Comparison of ENCODE assay signal across 2 cellular contexts in genomic region chr19:33216198-33216830, GRCh38.
A peak's percentile ranks its signal among the peaks of the same experiment; 100 is the strongest.
TF ChIP-seq lines count a peak whose summit lies in the region.

No MANE protein-coding gene starts in this region.

TF ChIP-seq in HepG2, 621 proteins besides CTCF, POLR2A, EP300 and RAD21 (continues in another document):
- TF ChIP-seq HNF4G (IDR thresholded peaks at IDR 0.05; ENCODE audit: borderline replicate concordance, low read depth, low read length) (0 out of 2 replicates have a peak, but pooled peaks have one; percentile 18), HNF4G (CRISPR knock-in tag; IDR thresholded peaks at IDR 0.05; ENCODE audit: borderline replicate concordance, low read depth) (no peak), HMGXB4 (CRISPR knock-in tag; IDR thresholded peaks at IDR 0.05; ENCODE audit: borderline replicate concordance in 1 of 2, low read depth in 1 of 2) (no peak), ZBTB42 (CRISPR knock-in tag; IDR thresholded peaks at IDR 0.05) (no peak), ZFX (CRISPR knock-in tag; IDR thresholded peaks at IDR 0.05; ENCODE audit: low read depth) (peak; percentile 14; the same call in 1 of the 2 replicates), HOXA3 (CRISPR knock-in tag; IDR thresholded peaks at IDR 0.05) (no peak), HNRNPUL1 (IDR thresholded peaks at IDR 0.05; ENCODE audit: low read depth, low read length) (no peak), ZNF546 (CRISPR knock-in tag; conservative IDR thresholded peaks at IDR 0.05) (0 out of 2 replicates have a peak, but pooled peaks have one; percentile 37), ZBTB10 (CRISPR knock-in tag; IDR thresholded peaks at IDR 0.05; ENCODE audit: borderline replicate concordance) (no peak), SPEN (CRISPR knock-in tag; IDR thresholded peaks at IDR 0.05; ENCODE audit: low read depth) (peak; percentile 45; the same call in 1 of the 2 replicates), NFE2 (CRISPR knock-in tag; IDR thresholded peaks at IDR 0.05) (no peak), CCAR2 (optimal IDR thresholded peaks at IDR 0.05; ENCODE audit: low read depth, low read length) (no peak), LBX2 (CRISPR knock-in tag; IDR thresholded peaks at IDR 0.05; ENCODE audit: borderline replicate concordance) (no peak), STAG1 (CRISPR knock-in tag; IDR thresholded peaks at IDR 0.05) (peak; percentile 42), TRAFD1 (CRISPR knock-in tag; IDR thresholded peaks at IDR 0.05; ENCODE audit: borderline replicate concordance) (no peak), ZFP36 (IDR thresholded peaks at IDR 0.05; ENCODE audit: borderline replicate concordance, low read depth, low read length, partially characterized antibody) (peak; percentile 76), ZMYM3 (CRISPR knock-in tag; IDR thresholded peaks at IDR 0.05) (peak; percentile 73), XRCC5 (optimal IDR thresholded peaks at IDR 0.05; ENCODE audit: low read length) (peak; percentile 29), ZBTB20 (CRISPR knock-in tag; IDR thresholded peaks at IDR 0.05; ENCODE audit: borderline replicate concordance, low read depth) (no peak), ZSCAN12 (CRISPR knock-in tag; IDR thresholded peaks at IDR 0.05) (no peak), SATB2 (CRISPR knock-in tag; IDR thresholded peaks at IDR 0.05) (no peak), ZNF576 (CRISPR knock-in tag; IDR thresholded peaks at IDR 0.05) (no peak), ZNF816 (CRISPR knock-in tag; IDR thresholded peaks at IDR 0.05; ENCODE audit: borderline replicate concordance) (no peak), ZNF672 (CRISPR knock-in tag; IDR thresholded peaks at IDR 0.05) (no peak), MEF2D (CRISPR knock-in tag; IDR thresholded peaks at IDR 0.05) (no peak), ERF (CRISPR knock-in tag; IDR thresholded peaks at IDR 0.05) (no peak), MAF1 (CRISPR knock-in tag; IDR thresholded peaks at IDR 0.05; ENCODE audit: borderline replicate concordance) (no peak), TMF1 (CRISPR knock-in tag; IDR thresholded peaks at IDR 0.05; ENCODE audit: low read depth) (no peak), CBFB (CRISPR knock-in tag; IDR thresholded peaks at IDR 0.05) (no peak), ZBTB7A (CRISPR knock-in tag; IDR thresholded peaks at IDR 0.05) (no peak), ZNF761 (CRISPR knock-in tag; conservative IDR thresholded peaks at IDR 0.05) (no peak), ZNF549 (CRISPR knock-in tag; IDR thresholded peaks at IDR 0.05) (0 out of 2 replicates have a peak, but pooled peaks have one; percentile 72), KDM2A (CRISPR knock-in tag; IDR thresholded peaks at IDR 0.05; ENCODE audit: borderline replicate concordance, low read depth) (no peak)

TF ChIP-seq in GM12878, 131 proteins besides CTCF, POLR2A, EP300 and RAD21:
- TF ChIP-seq, protein P1, sequence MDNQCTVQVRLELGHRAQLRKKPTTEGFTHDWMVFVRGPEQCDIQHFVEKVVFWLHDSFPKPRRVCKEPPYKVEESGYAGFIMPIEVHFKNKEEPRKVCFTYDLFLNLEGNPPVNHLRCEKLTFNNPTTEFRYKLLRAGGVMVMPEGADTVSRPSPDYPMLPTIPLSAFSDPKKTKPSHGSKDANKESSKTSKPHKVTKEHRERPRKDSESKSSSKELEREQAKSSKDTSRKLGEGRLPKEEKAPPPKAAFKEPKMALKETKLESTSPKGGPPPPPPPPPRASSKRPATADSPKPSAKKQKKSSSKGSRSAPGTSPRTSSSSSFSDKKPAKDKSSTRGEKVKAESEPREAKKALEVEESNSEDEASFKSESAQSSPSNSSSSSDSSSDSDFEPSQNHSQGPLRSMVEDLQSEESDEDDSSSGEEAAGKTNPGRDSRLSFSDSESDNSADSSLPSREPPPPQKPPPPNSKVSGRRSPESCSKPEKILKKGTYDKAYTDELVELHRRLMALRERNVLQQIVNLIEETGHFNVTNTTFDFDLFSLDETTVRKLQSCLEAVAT (IDR thresholded peaks at IDR 0.05): no peak
- no peak for TF ChIP-seq POU2F2 (IDR thresholded peaks at IDR 0.05; ENCODE audit: borderline replicate concordance, low read depth, low read length)
- TF ChIP-seq, protein P2, sequence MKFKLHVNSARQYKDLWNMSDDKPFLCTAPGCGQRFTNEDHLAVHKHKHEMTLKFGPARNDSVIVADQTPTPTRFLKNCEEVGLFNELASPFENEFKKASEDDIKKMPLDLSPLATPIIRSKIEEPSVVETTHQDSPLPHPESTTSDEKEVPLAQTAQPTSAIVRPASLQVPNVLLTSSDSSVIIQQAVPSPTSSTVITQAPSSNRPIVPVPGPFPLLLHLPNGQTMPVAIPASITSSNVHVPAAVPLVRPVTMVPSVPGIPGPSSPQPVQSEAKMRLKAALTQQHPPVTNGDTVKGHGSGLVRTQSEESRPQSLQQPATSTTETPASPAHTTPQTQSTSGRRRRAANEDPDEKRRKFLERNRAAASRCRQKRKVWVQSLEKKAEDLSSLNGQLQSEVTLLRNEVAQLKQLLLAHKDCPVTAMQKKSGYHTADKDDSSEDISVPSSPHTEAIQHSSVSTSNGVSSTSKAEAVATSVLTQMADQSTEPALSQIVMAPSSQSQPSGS (IDR thresholded peaks at IDR 0.05; ENCODE audit: low read length): no peak
- TF ChIP-seq, protein P3, sequence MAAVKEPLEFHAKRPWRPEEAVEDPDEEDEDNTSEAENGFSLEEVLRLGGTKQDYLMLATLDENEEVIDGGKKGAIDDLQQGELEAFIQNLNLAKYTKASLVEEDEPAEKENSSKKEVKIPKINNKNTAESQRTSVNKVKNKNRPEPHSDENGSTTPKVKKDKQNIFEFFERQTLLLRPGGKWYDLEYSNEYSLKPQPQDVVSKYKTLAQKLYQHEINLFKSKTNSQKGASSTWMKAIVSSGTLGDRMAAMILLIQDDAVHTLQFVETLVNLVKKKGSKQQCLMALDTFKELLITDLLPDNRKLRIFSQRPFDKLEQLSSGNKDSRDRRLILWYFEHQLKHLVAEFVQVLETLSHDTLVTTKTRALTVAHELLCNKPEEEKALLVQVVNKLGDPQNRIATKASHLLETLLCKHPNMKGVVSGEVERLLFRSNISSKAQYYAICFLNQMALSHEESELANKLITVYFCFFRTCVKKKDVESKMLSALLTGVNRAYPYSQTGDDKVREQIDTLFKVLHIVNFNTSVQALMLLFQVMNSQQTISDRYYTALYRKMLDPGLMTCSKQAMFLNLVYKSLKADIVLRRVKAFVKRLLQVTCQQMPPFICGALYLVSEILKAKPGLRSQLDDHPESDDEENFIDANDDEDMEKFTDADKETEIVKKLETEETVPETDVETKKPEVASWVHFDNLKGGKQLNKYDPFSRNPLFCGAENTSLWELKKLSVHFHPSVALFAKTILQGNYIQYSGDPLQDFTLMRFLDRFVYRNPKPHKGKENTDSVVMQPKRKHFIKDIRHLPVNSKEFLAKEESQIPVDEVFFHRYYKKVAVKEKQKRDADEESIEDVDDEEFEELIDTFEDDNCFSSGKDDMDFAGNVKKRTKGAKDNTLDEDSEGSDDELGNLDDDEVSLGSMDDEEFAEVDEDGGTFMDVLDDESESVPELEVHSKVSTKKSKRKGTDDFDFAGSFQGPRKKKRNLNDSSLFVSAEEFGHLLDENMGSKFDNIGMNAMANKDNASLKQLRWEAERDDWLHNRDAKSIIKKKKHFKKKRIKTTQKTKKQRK (IDR thresholded peaks at IDR 0.05; ENCODE audit: low read depth, low read length): no peak
